8 cellular contexts compared by ENCODE assay signal in the genomic region with DNA sequence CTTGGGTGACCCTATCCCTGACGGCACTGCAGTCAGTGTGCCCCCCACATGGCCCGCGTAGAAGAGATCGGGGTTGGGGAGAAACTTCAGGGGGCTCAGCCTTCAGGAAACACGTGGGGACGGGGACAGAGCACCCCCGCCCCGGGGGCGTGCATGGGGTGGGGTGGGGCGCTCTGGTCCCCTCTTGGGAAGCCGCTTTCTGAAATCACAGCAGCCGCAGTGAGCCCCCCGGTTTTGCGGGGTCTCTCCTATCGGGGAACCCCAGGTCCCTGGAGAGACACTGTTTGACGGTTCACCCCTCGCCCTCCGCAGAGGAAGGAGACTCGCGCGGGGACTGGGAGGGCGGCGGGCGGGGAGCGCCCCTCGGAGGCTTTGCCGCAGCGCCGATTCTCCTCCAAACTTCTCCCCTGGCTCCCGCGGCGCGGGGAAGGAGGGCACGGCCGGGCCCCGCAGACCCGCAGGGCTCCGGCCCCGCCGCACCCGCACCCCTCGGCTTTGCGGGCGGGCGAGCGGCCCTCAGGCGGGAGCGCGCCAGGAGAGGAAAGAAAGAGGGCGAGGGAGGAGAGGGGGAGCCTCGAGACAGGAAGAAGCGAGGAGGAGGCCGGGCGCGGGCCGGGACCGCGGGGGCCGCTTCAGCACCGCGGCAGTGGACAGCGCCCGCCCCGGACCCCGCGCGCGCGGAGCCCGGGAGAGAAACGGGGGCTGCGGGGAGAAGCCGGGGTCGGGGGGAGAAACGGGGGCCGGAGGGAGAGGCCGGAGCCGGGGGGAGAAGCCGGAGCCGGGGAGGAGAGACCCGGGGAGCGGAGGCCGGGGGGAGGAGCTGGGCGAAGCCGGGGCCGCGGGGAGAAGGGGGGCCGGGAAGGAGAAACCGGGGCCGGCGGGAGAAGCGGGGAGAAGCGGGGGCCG. TPM values are rescaled to one million over a fixed set of nuclear protein-coding genes. Genes with fewer than 3 reads are reported as not detected.
DNase-seq lines count a peak whose midpoint lies in the region; ATAC-seq lines count a peak whose summit lies in the region.

No MANE protein-coding gene starts in this region.

- H3K36me3 Mint-ChIP-seq in activated CD4-positive, alpha-beta memory T cell treated with anti-CD3 and anti-CD28 coated beads for 36 hours = no peaks in the 10 kb centered on the region

- H3K9me3 Mint-ChIP-seq in activated CD4-positive, alpha-beta memory T cell treated with anti-CD3 and anti-CD28 coated beads for 36 hours = no peaks in the 10 kb centered on the region

- no peak overlapping the region for H3K27ac Mint-ChIP-seq in activated CD4-positive, alpha-beta memory T cell treated with anti-CD3 and anti-CD28 coated beads for 36 hours

- H3K4me3 Mint-ChIP-seq in activated CD4-positive, alpha-beta memory T cell treated with anti-CD3 and anti-CD28 coated beads for 36 hours = no peak overlapping the region

- CTCF ChIA-PET in activated CD4-positive, alpha-beta memory T cell treated with anti-CD3 and anti-CD28 coated beads for 36 hours (lab: Charles Lee) = no interaction called here

- POLR2A ChIA-PET in activated CD4-positive, alpha-beta memory T cell treated with anti-CD3 and anti-CD28 coated beads for 36 hours (lab: Charles Lee) = no interaction called here

- peak overlapping the region; percentile 22 for H3K4me3 ChIP-seq in skeletal muscle cell (ENCODE audit: low read depth, low read length)

- no peaks in the 10 kb centered on the region for H3K4me1 Mint-ChIP-seq in activated CD4-positive, alpha-beta memory T cell treated with anti-CD3 and anti-CD28 coated beads for 36 hours (ENCODE audit: low read depth)

- intact Hi-C loops in activated CD4-positive, alpha-beta memory T cell treated with anti-CD3 and anti-CD28 coated beads for 36 hours (cut with micrococcal nuclease) = no loop called here
- intact Hi-C loops in Right ventricle myocardium superior (cut with DNase I) = no loop called here

- peak; percentile 24 for DNase-seq in activated T-cell treated with anti-CD3 and anti-CD28 coated beads for 1 hour (ENCODE audit: low read depth)
- DNase-seq in activated T-cell treated with anti-CD3 and anti-CD28 coated beads for 4 hours = no peak
- peak; percentile 26 for DNase-seq in activated CD4-positive, alpha-beta memory T cell treated with anti-CD3 and anti-CD28 coated beads for 36 hours
- no peak for DNase-seq in Right ventricle myocardium superior
- no peak for DNase-seq in skeletal muscle cell (ENCODE audit: low read depth)
- DNase-seq in NCI-H524 treated with DMSO at 0.1 percent for 48 hours (lab: John Stamatoyannopoulos, UW) = no peak

- peak; percentile 56 for ATAC-seq in Right ventricle myocardium superior (ENCODE audit: poor library complexity)
- ATAC-seq in HG03354 (IDR thresholded peaks at IDR 0.05; ENCODE audit: poor library complexity, severe bottlenecking, unreplicated experiment) = no peak
- no peak for ATAC-seq in GM21390 (IDR thresholded peaks at IDR 0.05; ENCODE audit: unreplicated experiment)

- H3K27me3 Mint-ChIP-seq in activated CD4-positive, alpha-beta memory T cell treated with anti-CD3 and anti-CD28 coated beads for 36 hours = peaks cover 43% of the 10 kb centered on the region

RNA-seq across cellular contexts. Expression of gene CPLX1, which starts 0.6 kb away (rescaled TPM):
- under 1 TPM; 0.43 to 0.61 TPM for total RNA-seq in activated CD4-positive, alpha-beta memory T cell treated with anti-CD3 and anti-CD28 coated beads for 36 hours
- total RNA-seq in Right ventricle myocardium superior = 4.3 TPM

Comparison
In these comparisons a context has a peak if more than half of its experiments do, and no peak if none do; other contexts are left out.
1. DNase-seq: peak in activated T-cell treated with anti-CD3 and anti-CD28 coated beads for 1 hour (single experiment) and activated CD4-positive, alpha-beta memory T cell treated with anti-CD3 and anti-CD28 coated beads for 36 hours (single experiment); none in activated T-cell treated with anti-CD3 and anti-CD28 coated beads for 4 hours (single experiment), Right ventricle myocardium superior (single experiment), skeletal muscle cell (single experiment) and NCI-H524 treated with DMSO at 0.1 percent for 48 hours (single experiment).